In the genomic region with DNA sequence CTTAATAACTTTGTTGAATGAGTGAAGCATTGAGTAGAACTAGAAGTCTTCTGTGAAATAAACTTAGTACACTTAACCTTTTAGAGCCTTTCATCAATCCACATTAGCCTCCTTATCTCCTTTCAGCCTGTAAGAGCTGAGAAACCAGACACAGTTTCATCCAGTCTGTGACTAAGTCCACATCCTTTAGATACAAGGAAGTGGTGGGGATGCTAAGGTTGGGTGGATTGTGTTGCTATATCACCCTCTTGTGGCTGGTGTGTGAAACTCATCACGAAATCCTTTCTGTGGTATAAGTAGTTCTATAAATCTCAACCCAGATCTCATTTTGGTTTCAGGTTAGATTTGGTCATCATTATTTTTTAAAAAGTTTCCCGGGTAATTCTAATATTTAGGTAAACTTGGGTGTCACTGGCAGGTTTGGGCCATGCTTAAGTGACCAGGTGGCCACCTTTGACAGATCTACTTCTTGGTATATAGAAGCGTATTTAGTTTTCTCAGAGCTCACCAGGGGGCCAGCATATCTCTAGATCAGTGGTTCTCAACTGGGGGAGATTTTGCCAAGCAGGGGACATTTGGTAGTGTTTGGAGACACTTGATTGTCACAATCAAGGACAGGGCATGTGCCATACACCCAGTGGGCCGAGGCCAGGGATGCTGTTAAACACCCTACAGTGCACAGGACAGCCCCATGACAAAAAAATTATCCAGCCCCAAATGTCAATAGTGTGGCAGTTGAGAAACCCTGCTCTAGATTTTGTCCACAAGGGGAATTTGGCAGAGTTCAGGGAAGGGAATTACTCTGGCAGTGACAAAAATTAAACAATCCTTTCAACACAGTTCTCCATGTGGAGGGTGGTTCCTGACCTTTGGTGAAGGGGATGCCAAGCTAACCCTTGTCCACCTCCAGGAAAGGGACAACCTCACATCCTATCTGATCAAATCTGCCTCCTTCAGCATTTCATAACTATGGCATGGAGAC, we compare ENCODE assay signal across 8 cellular contexts. TPM values are rescaled to one million over a fixed set of nuclear protein-coding genes. Genes with fewer than 3 reads are reported as not detected.
A peak's percentile ranks its signal among the peaks of the same experiment; 100 is the strongest.
DNase-seq lines count a peak whose midpoint lies in the region; ATAC-seq, FAIRE-seq and TF ChIP-seq lines count a peak whose summit lies in the region.

No MANE protein-coding gene starts in this region.

- H4K20me1 ChIP-seq in GM23338 (replicated peaks; ENCODE audit: insufficient read depth), result no peaks in the 10 kb centered on the region
- H4K20me1 ChIP-seq in Karpas-422 (ENCODE audit: insufficient read depth, low read depth, low read length), result no peaks in the 10 kb centered on the region

- peak; percentile 93 for ATAC-seq in GM23338
- ATAC-seq in Right ventricle myocardium superior (ENCODE audit: poor library complexity), result peak; percentile 89

- H3K9me2 ChIP-seq in GM23338 (ENCODE audit: insufficient read depth) (no peaks in the 10 kb centered on the region), Karpas-422 (replicated peaks; ENCODE audit: insufficient read depth, low read length) (no peaks in the 10 kb centered on the region)

- H3K79me2 ChIP-seq in GM23338 (replicated peaks; ENCODE audit: insufficient read depth) (no peaks in the 10 kb centered on the region), Karpas-422 (ENCODE audit: low read length) (no peaks in the 10 kb centered on the region)

- H3K9me3 ChIP-seq in Karpas-422 (ENCODE audit: low read length), result peaks cover 7% of the 10 kb centered on the region; the same call in 1 of the 2 replicates

- H3K27me3 Mint-ChIP-seq in GM23338 (ENCODE audit: insufficient read depth, low read depth, poor library complexity), result no peaks in the 10 kb centered on the region
- H3K27me3 Mint-ChIP-seq in activated naive CD8-positive, alpha-beta T cell, result no peaks in the 10 kb centered on the region

- peaks cover 2% of the 10 kb centered on the region; the same call in 1 of the 3 replicates for H3K36me3 Mint-ChIP-seq in GM23338 (ENCODE audit: low read depth)
- H3K36me3 Mint-ChIP-seq in activated naive CD8-positive, alpha-beta T cell, result peaks cover 31% of the 10 kb centered on the region

- no peaks in the 10 kb centered on the region for H3K4me1 ChIP-seq in GM23338 (ENCODE audit: insufficient read depth)
- H3K4me1 ChIP-seq in Karpas-422 (ENCODE audit: low read length), result peaks cover 12% of the 10 kb centered on the region

- H2AFZ ChIP-seq in GM23338 (peak overlapping the region; percentile 80; the same call in 1 of the 2 replicates), Karpas-422 (ENCODE audit: low read length) (peak overlapping the region; percentile 40; the same call in 1 of the 2 replicates)

- H3K27ac Mint-ChIP-seq in GM23338, result no peak overlapping the region
- peak overlapping the region; percentile 88 for H3K27ac Mint-ChIP-seq in activated naive CD8-positive, alpha-beta T cell

- H3K27me3 ChIP-seq in GM23338 (ENCODE audit: insufficient read depth), result no peaks in the 10 kb centered on the region
- no peaks in the 10 kb centered on the region for H3K27me3 ChIP-seq in Karpas-422 (ENCODE audit: low read length)

- H3K36me3 ChIP-seq in GM23338 (ENCODE audit: insufficient read depth) (no peaks in the 10 kb centered on the region), Karpas-422 (ENCODE audit: insufficient read depth, low read length) (no peaks in the 10 kb centered on the region)

- no peak overlapping the region for H3K4me3 Mint-ChIP-seq in GM23338
- H3K4me3 Mint-ChIP-seq in activated naive CD8-positive, alpha-beta T cell, result peak overlapping the region; percentile 51

- no peaks in the 10 kb centered on the region for H3F3A ChIP-seq in GM23338 (replicated peaks; ENCODE audit: low read depth)

- peak overlapping the region; percentile 23 for H3K9ac ChIP-seq in Karpas-422 (ENCODE audit: low read length)

- H3K4me1 Mint-ChIP-seq in GM23338, result peaks cover 9% of the 10 kb centered on the region; the same call in 2 of the 3 replicates
- H3K4me1 Mint-ChIP-seq in activated naive CD8-positive, alpha-beta T cell (ENCODE audit: low read depth), result peaks cover 38% of the 10 kb centered on the region

- peak; percentile 93 to 94 for TF ChIP-seq CTCF in GM23338 (conservative IDR thresholded peaks at IDR 0.05; ENCODE audit: low read depth in 2 of 2)

- peak; percentile 23 for DNase-seq in NK-92 treated with Interleukin-12 subunit alpha and Interleukin-12 subunit beta, amount 100 ng/mL, for 24 hours (lab: John Stamatoyannopoulos, UW)
- no peak for DNase-seq in NK-92 (lab: John Stamatoyannopoulos, UW; ENCODE audit: unreplicated experiment)
- DNase-seq in GM23338 (ENCODE audit: low spot score), result peak; percentile 82
- peak; percentile 92 for DNase-seq in Karpas-422
- peak; percentile 63 for DNase-seq in RCC 7860 (ENCODE audit: low spot score)
- DNase-seq in Right ventricle myocardium superior, result no peak
- peak; percentile 40 for DNase-seq in pulmonary artery endothelial cell (ENCODE audit: low read depth, low spot score)

- H3K4me3 ChIP-seq in GM23338, result no peak overlapping the region
- no peak overlapping the region for H3K4me3 ChIP-seq in Karpas-422 (ENCODE audit: low read length)

- FAIRE-seq in RCC 7860 (lab: Jason Lieb, UNC), result peak; percentile 82

- H3K9me3 Mint-ChIP-seq in GM23338, result peaks cover 11% of the 10 kb centered on the region; the same call in 2 of the 3 replicates
- H3K9me3 Mint-ChIP-seq in activated naive CD8-positive, alpha-beta T cell (ENCODE audit: low read depth), result peaks cover 11% of the 10 kb centered on the region

- no peak overlapping the region for H3K27ac ChIP-seq in GM23338 (ENCODE audit: low read depth)
- H3K27ac ChIP-seq in Karpas-422 (ENCODE audit: low read length), result peak overlapping the region; percentile 26

- H3K4me2 ChIP-seq in GM23338, result no peak overlapping the region
- H3K4me2 ChIP-seq in Karpas-422 (ENCODE audit: low read depth, low read length, poor library complexity, severe bottlenecking), result peak overlapping the region; percentile 22

- intact Hi-C loops in Right ventricle myocardium superior (cut with DNase I), result loop anchor here (2.0 kb wide), 1 partner anchor 179 kb away; no protein-coding TSS in a partner anchor

TF ChIP-seq in GM23338, 12 proteins besides CTCF, POLR2A, EP300 and RAD21 (continues in another document):
- no peak for TF ChIP-seq NANOG (IDR thresholded peaks at IDR 0.05; ENCODE audit: borderline replicate concordance)
- no peak for TF ChIP-seq STAT1 (IDR thresholded peaks at IDR 0.05; ENCODE audit: unreplicated experiment)
- TF ChIP-seq JUNB (IDR thresholded peaks at IDR 0.05; ENCODE audit: unreplicated experiment), result no peak
- no peak for TF ChIP-seq EZH2phosphoT487 (IDR thresholded peaks at IDR 0.05; ENCODE audit: unreplicated experiment)
- TF ChIP-seq, protein P1, sequence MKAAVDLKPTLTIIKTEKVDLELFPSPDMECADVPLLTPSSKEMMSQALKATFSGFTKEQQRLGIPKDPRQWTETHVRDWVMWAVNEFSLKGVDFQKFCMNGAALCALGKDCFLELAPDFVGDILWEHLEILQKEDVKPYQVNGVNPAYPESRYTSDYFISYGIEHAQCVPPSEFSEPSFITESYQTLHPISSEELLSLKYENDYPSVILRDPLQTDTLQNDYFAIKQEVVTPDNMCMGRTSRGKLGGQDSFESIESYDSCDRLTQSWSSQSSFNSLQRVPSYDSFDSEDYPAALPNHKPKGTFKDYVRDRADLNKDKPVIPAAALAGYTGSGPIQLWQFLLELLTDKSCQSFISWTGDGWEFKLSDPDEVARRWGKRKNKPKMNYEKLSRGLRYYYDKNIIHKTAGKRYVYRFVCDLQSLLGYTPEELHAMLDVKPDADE (IDR thresholded peaks at IDR 0.05), result no peak
- TF ChIP-seq POLR2AphosphoS5 (IDR thresholded peaks at IDR 0.05; ENCODE audit: low read depth), result no peak
- no peak for TF ChIP-seq CREB1 (CRISPR knock-in tag; IDR thresholded peaks at IDR 0.05; ENCODE audit: low read depth)
- TF ChIP-seq ZNF114 (CRISPR knock-in tag; IDR thresholded peaks at IDR 0.05), result no peak

RNA-seq across cellular contexts. Expression of a gene that starts 28.0 kb away (rescaled TPM):
- under 0.01 TPM in 1 of 2 replicates, not detected in the other for total RNA-seq in GM23338 (2014; rRNA removed; shearing (Covaris generic))
- not detected in 2 replicates for polyA plus RNA-seq in GM23338 (2016; fragmentation: Nextera tagmentation; extraction: Ambion mirVana)
- total RNA-seq in Karpas-422 (2014; rRNA removed; shearing (Covaris generic); ENCODE audit: low replicate concordance), result 14.4 and 29.4 TPM in 2 replicates
- total RNA-seq in Right ventricle myocardium superior, result 2.5 TPM
- total RNA-seq in pulmonary artery endothelial cell, result not detected in 2 replicates

RNA-seq across cellular contexts. Expression of a gene that starts 39.5 kb away (rescaled TPM):
- not detected in 2 replicates for total RNA-seq in GM23338 (2014; rRNA removed; shearing (Covaris generic))
- polyA plus RNA-seq in GM23338 (2016; fragmentation: Nextera tagmentation; extraction: Ambion mirVana), result not detected in 2 replicates
- 0.30 and 1.1 TPM in 2 replicates for total RNA-seq in Karpas-422 (2014; rRNA removed; shearing (Covaris generic); ENCODE audit: low replicate concordance)
- total RNA-seq in Right ventricle myocardium superior (0.27 TPM), pulmonary artery endothelial cell (not detected in 2 replicates)

Comparison
In these comparisons a context has a peak if more than half of its experiments do, and no peak if none do; other contexts are left out.
1. DNase-seq: peak in NK-92 treated with Interleukin-12 subunit alpha and Interleukin-12 subunit beta, amount 100 ng/mL, for 24 hours (single experiment), GM23338 (single experiment), Karpas-422 (single experiment), RCC 7860 (single experiment) and pulmonary artery endothelial cell (single experiment); none in NK-92 (single experiment) and Right ventricle myocardium superior (single experiment).